In genomic region chr3:64932666-64933342, GRCh38 we compare ENCODE assay signal across 23 cellular contexts.
"Had no signal": no experiment of that assay in that cellular context is flagged by ENCODE, and none has a peak within 500 bp of the region (broad histone marks: within the 10 kb centered on the region; RNA-seq: fewer than 3 reads in every experiment).

No MANE protein-coding gene starts in this region.

- H3K27ac ChIP-seq: neural progenitor cell, sigmoid colon, upper lobe of left lung had no signal

- H3K4me2 ChIP-seq: neural progenitor cell had no signal

- H3K4me1 Mint-ChIP-seq: activated CD4-positive, alpha-beta T cell treated with anti-CD3 and anti-CD28 coated beads for 36 hours; memory B cell; naive B cell; stimulated activated naive B cell treated with anti-CD40 and anti-IgM and Interleukin-4, amounts not matched to agents 10 μg/mL and 1 μg/mL and 100 μg/mL, for 72 hours; WTC11 had no signal

- H3K4me1 ChIP-seq: neural progenitor cell had no signal

- H3K4me3 ChIP-seq: neural progenitor cell, sigmoid colon, upper lobe of left lung had no signal

- DNase-seq: activated CD4-positive, alpha-beta T cell treated with anti-CD3 and anti-CD28 coated beads for 36 hours; activated CD4-positive, alpha-beta T cell treated with anti-CD3 and anti-CD28 coated beads, Interleukin-2, amount 50 U/mL, for 48 hours; activated gamma-delta T cell; activated naive CD4-positive, alpha-beta T cell treated with anti-CD3 and anti-CD28 coated beads, Interleukin-2, amount 50 U/mL, for 16 hours; aorta; central memory CD4-positive, alpha-beta T cell; effector memory CD8-positive, alpha-beta T cell; kidney glomerular epithelial cell; naive B cell; posterior cingulate gyrus; retina; sigmoid colon; stimulated activated CD4-positive, alpha-beta T cell treated with anti-CD3 and anti-CD28 coated beads, Interleukin-2, amount 100 ng/mL, for 48 hours; stimulated activated CD8-positive, alpha-beta memory T cell treated with anti-CD3 and anti-CD28 coated beads, Interleukin-4, amount 100 ng/mL, for 48 hours; stimulated activated naive B cell treated with anti-CD40 and anti-IgM and Interleukin-4, amounts not matched to agents 10 μg/mL and 1 μg/mL and 100 μg/mL, for 72 hours; T1000; upper lobe of left lung had no signal

- H2AFZ ChIP-seq: neural progenitor cell had no signal

- H3K36me3 Mint-ChIP-seq: memory B cell; naive B cell; stimulated activated naive B cell treated with anti-CD40 and anti-IgM and Interleukin-4, amounts not matched to agents 10 μg/mL and 1 μg/mL and 100 μg/mL, for 72 hours had no signal

- H3K9me3 ChIP-seq: sigmoid colon had no signal

- H3K4me3 Mint-ChIP-seq: activated CD4-positive, alpha-beta T cell treated with anti-CD3 and anti-CD28 coated beads for 36 hours; activated T-helper 1 cell treated with anti-CD3 and anti-CD28 coated beads, Interleukin-12 subunit alpha, Interleukin-12 subunit beta, Interleukin-2, Interleukin-4 antibody, amounts not matched to agents 30 ng/mL and 10 ng/mL and 1 ng/mL, durations not matched to agents 14 hours and 24 hours and 36 hours; brain; effector memory CD8-positive, alpha-beta T cell; memory B cell; neural progenitor cell; stimulated activated naive B cell treated with anti-CD40 and anti-IgM and Interleukin-4, amounts not matched to agents 10 μg/mL and 1 μg/mL and 100 μg/mL, for 72 hours; T-helper 1 cell treated with Interleukin-12 subunit alpha and Interleukin-12 subunit beta and Interleukin-4 antibody, amounts not matched to agents 30 μg/mL and 1 μg/mL, for 36 hours; WTC11 had no signal

- H3K27me3 ChIP-seq: neural progenitor cell, sigmoid colon, upper lobe of left lung had no signal

- H3K27ac Mint-ChIP-seq: activated CD4-positive, alpha-beta T cell treated with anti-CD3 and anti-CD28 coated beads for 36 hours; activated T-helper 1 cell treated with anti-CD3 and anti-CD28 coated beads, Interleukin-12 subunit alpha, Interleukin-12 subunit beta, Interleukin-2, Interleukin-4 antibody, amounts not matched to agents 30 ng/mL and 10 ng/mL and 1 ng/mL, durations not matched to agents 14 hours and 24 hours and 36 hours; brain; effector memory CD8-positive, alpha-beta T cell; memory B cell; neural progenitor cell; stimulated activated naive B cell treated with anti-CD40 and anti-IgM and Interleukin-4, amounts not matched to agents 10 μg/mL and 1 μg/mL and 100 μg/mL, for 72 hours; T-helper 1 cell treated with Interleukin-12 subunit alpha and Interleukin-12 subunit beta and Interleukin-4 antibody, amounts not matched to agents 30 μg/mL and 1 μg/mL, for 36 hours; WTC11 had no signal

- H3K36me3 ChIP-seq: neural progenitor cell, sigmoid colon, upper lobe of left lung had no signal

- H3K27me3 Mint-ChIP-seq: activated CD4-positive, alpha-beta T cell treated with anti-CD3 and anti-CD28 coated beads for 36 hours; effector memory CD8-positive, alpha-beta T cell; memory B cell; naive B cell; stimulated activated naive B cell treated with anti-CD40 and anti-IgM and Interleukin-4, amounts not matched to agents 10 μg/mL and 1 μg/mL and 100 μg/mL, for 72 hours had no signal

- H3K9ac ChIP-seq: neural progenitor cell had no signal

- ATAC-seq: activated CD4-positive, alpha-beta T cell treated with anti-CD3 and anti-CD28 coated beads for 36 hours; effector memory CD8-positive, alpha-beta T cell; WTC11 had no signal
